26 cellular contexts compared by ENCODE assay signal in the genomic region with DNA sequence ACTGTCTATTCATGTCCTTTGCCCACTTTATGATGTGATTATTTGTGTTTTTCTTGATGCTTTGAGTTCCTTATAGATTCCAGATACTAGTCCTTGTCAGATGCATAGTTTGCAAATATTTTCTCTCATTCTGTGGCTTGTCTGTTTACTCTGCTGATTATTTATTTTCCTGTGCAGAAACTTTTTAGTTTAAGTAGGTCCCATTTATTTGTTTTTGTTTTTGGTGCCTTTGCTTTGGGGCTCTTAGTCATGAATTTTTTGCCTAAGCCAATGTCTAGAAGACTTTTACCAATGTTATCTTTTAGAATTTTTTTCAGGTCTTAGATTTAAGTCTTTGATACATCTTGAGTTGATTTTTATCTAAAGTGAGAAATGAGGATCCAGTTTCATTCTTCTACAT.
DNase-seq lines count a peak whose midpoint lies in the region; ATAC-seq, FAIRE-seq and TF ChIP-seq lines count a peak whose summit lies in the region.
"Had no signal": no experiment of that assay in that cellular context is flagged by ENCODE, and none has a peak within 500 bp of the region (broad histone marks: within the 10 kb centered on the region; RNA-seq: fewer than 3 reads in every experiment).

No MANE protein-coding gene starts in this region.

- no peak for FAIRE-seq in endothelial cell of umbilical vein (lab: Jason Lieb, UNC)
- FAIRE-seq: A204.1, GM12891, HTR-8/SVneo had no signal

- peaks cover 44% of the 10 kb centered on the region for H3K4me1 ChIP-seq in RWPE2 (ENCODE audit: insufficient read depth, poor library complexity, severe bottlenecking)
- peaks cover 16% of the 10 kb centered on the region for H3K4me1 ChIP-seq in endothelial cell of umbilical vein (ENCODE audit: control insufficient read depth, extremely low read depth, insufficient read depth, low read length)
- H3K4me1 ChIP-seq in CD8-positive, alpha-beta T cell (ENCODE audit: insufficient read depth, low read length), result no peaks in the 10 kb centered on the region

- H3K9me3 ChIP-seq in RWPE2 (ENCODE audit: severe bottlenecking) (no peaks in the 10 kb centered on the region), endothelial cell of umbilical vein (replicated peaks; ENCODE audit: control insufficient read depth, insufficient read depth, low read length) (no peaks in the 10 kb centered on the region)
- no peaks in the 10 kb centered on the region for H3K9me3 ChIP-seq in CD8-positive, alpha-beta T cell (ENCODE audit: low read length)
- H3K9me3 ChIP-seq: Caco-2 had no signal

- no peaks in the 10 kb centered on the region for H3K36me3 Mint-ChIP-seq in osteocyte (ENCODE audit: unreplicated experiment)
- H3K36me3 Mint-ChIP-seq in effector memory CD8-positive, alpha-beta T cell (ENCODE audit: insufficient read depth), result no peaks in the 10 kb centered on the region
- no peaks in the 10 kb centered on the region for H3K36me3 Mint-ChIP-seq in CD8-positive, alpha-beta T cell
- H3K36me3 Mint-ChIP-seq: CD4-positive, alpha-beta memory T cell had no signal

- peak overlapping the region; percentile 29 for H3K27ac ChIP-seq in RWPE2 (ENCODE audit: poor library complexity, severe bottlenecking)
- no peak overlapping the region for H3K27ac ChIP-seq in endothelial cell of umbilical vein (ENCODE audit: insufficient read depth, low read depth, low read length)
- no peak overlapping the region for H3K27ac ChIP-seq in CD8-positive, alpha-beta T cell (ENCODE audit: low read depth, low read length)
- H3K27ac ChIP-seq: RWPE1 had no signal

- no peaks in the 10 kb centered on the region for H3K27me3 ChIP-seq in RWPE2 (ENCODE audit: insufficient read depth, poor library complexity, severe bottlenecking)
- H3K27me3 ChIP-seq in endothelial cell of umbilical vein (ENCODE audit: control insufficient read depth in 2 of 2, insufficient read depth in 2 of 2, low read length in 2 of 2), result no peaks in the 10 kb centered on the region
- H3K27me3 ChIP-seq in CD8-positive, alpha-beta T cell (ENCODE audit: insufficient read depth, low read length), result no peaks in the 10 kb centered on the region

- ATAC-seq in RWPE2 (ENCODE audit: low read depth) (no peak), HG03045 (IDR thresholded peaks at IDR 0.05; ENCODE audit: unreplicated experiment) (no peak)
- no peak for ATAC-seq in effector memory CD8-positive, alpha-beta T cell (replicated peaks)
- no peak for ATAC-seq in CD8-positive, alpha-beta T cell
- ATAC-seq: HCT116, Panc1 had no signal

- POLR2A ChIA-PET in endothelial cell of umbilical vein (lab: Charles Lee), result no interaction called here
- POLR2A ChIA-PET in CD8-positive, alpha-beta T cell (lab: Charles Lee), result no interaction called here

- no peak overlapping the region for H3K4me2 ChIP-seq in endothelial cell of umbilical vein (ENCODE audit: insufficient read depth, low read length)

- TF ChIP-seq CTCF in RWPE2 (IDR thresholded peaks at IDR 0.05; ENCODE audit: poor library complexity, severe bottlenecking), result no peak
- TF ChIP-seq CTCF in endothelial cell of umbilical vein (IDR thresholded peaks at IDR 0.05; ENCODE audit: extremely low read depth in 1 of 2, insufficient read depth in 1 of 2, low read depth in 1 of 2, low read length in 2 of 2), result no peak
- no peak for TF ChIP-seq CTCF in osteocyte (IDR thresholded peaks at IDR 0.05)
- no peak for TF ChIP-seq CTCF in CD8-positive, alpha-beta T cell (IDR thresholded peaks at IDR 0.05)

- peak overlapping the region; percentile 71 for H3K27ac Mint-ChIP-seq in osteocyte (ENCODE audit: unreplicated experiment)
- H3K27ac Mint-ChIP-seq in effector memory CD8-positive, alpha-beta T cell, result no peak overlapping the region
- H3K27ac Mint-ChIP-seq in CD8-positive, alpha-beta T cell, result no peak overlapping the region
- H3K27ac Mint-ChIP-seq: CD4-positive, alpha-beta memory T cell had no signal

- no peak overlapping the region for H3K4me3 Mint-ChIP-seq in osteocyte (ENCODE audit: unreplicated experiment)
- H3K4me3 Mint-ChIP-seq in effector memory CD8-positive, alpha-beta T cell, result no peak overlapping the region
- H3K4me3 Mint-ChIP-seq in CD8-positive, alpha-beta T cell, result no peak overlapping the region
- H3K4me3 Mint-ChIP-seq: CD4-positive, alpha-beta memory T cell had no signal

- DNase-seq in EL (peak; percentile 13), RWPE2 (ENCODE audit: low spot score) (no peak), endothelial cell of umbilical vein (ENCODE audit: low read depth, low spot score) (no peak), osteocyte (ENCODE audit: extremely low spot score, unreplicated experiment) (no peak)
- no peak for DNase-seq in effector memory CD8-positive, alpha-beta T cell
- DNase-seq in activated CD4-positive, alpha-beta T cell treated with anti-CD3 and anti-CD28 coated beads for 1 hour, result no peak
- no peak for DNase-seq in CD8-positive, alpha-beta T cell
- DNase-seq: C1 segment of cervical spinal cord; Caco-2; CD4-positive, alpha-beta memory T cell; GF-D8; KBM-7; NCI-H1048; NCI-H1417; NCI-H1694; NCI-H2029 treated with DMSO at 0.1 percent for 48 hours; NCI-H446 treated with DMSO at 0.1 percent for 48 hours; NCI-H526 treated with DMSO at 0.1 percent for 48 hours; SHP77 treated with DMSO at 0.1 percent for 48 hours had no signal

- peaks cover 46% of the 10 kb centered on the region for H3K4me1 Mint-ChIP-seq in osteocyte (ENCODE audit: unreplicated experiment)
- no peaks in the 10 kb centered on the region for H3K4me1 Mint-ChIP-seq in effector memory CD8-positive, alpha-beta T cell (ENCODE audit: low read depth in 2 of 2)
- no peaks in the 10 kb centered on the region for H3K4me1 Mint-ChIP-seq in CD8-positive, alpha-beta T cell (ENCODE audit: low read depth)
- H3K4me1 Mint-ChIP-seq: CD4-positive, alpha-beta memory T cell had no signal

- no peaks in the 10 kb centered on the region for H3K79me2 ChIP-seq in endothelial cell of umbilical vein (ENCODE audit: control insufficient read depth, insufficient read depth, low read length)

- CTCF ChIA-PET in endothelial cell of umbilical vein (lab: Charles Lee), result interaction anchor here (0.7 to 1.2 kb wide), 3 partner anchors 11 to 231 kb away, joined by 3 read pairs; no protein-coding TSS in a partner anchor
- CTCF ChIA-PET in CD8-positive, alpha-beta T cell (lab: Charles Lee), result no interaction called here

- no peaks in the 10 kb centered on the region for H3K9me1 ChIP-seq in endothelial cell of umbilical vein (replicated peaks; ENCODE audit: control insufficient read depth, extremely low read depth, insufficient read depth, low read length)

- BruUV-seq in endothelial cell of umbilical vein (replicated peaks; lab: Mats Ljungman, UMichigan), result no TSS peak

- H3K36me3 ChIP-seq in RWPE2 (ENCODE audit: low read depth) (no peaks in the 10 kb centered on the region), endothelial cell of umbilical vein (ENCODE audit: control insufficient read depth in 2 of 2, extremely low read depth in 1 of 2, insufficient read depth in 2 of 2, low read length in 2 of 2) (no peaks in the 10 kb centered on the region)
- no peaks in the 10 kb centered on the region for H3K36me3 ChIP-seq in CD8-positive, alpha-beta T cell (ENCODE audit: insufficient read depth, low read length)

- peaks cover 4% of the 10 kb centered on the region for H3K9me3 Mint-ChIP-seq in osteocyte (ENCODE audit: unreplicated experiment)
- peaks cover 0 to 3% of the 10 kb centered on the region in 2 donors for H3K9me3 Mint-ChIP-seq in effector memory CD8-positive, alpha-beta T cell
- no peaks in the 10 kb centered on the region for H3K9me3 Mint-ChIP-seq in CD8-positive, alpha-beta T cell
- H3K9me3 Mint-ChIP-seq: CD4-positive, alpha-beta memory T cell had no signal

- intact Hi-C loops in endothelial cell of umbilical vein (cut with micrococcal nuclease), result no loop called here
- intact Hi-C loops in CD8-positive, alpha-beta T cell (cut with DNase I, micrococcal nuclease), result no loop called here

- no peaks in the 10 kb centered on the region for H3K27me3 Mint-ChIP-seq in osteocyte (ENCODE audit: unreplicated experiment)
- H3K27me3 Mint-ChIP-seq in effector memory CD8-positive, alpha-beta T cell, result no peaks in the 10 kb centered on the region
- H3K27me3 Mint-ChIP-seq in CD8-positive, alpha-beta T cell (ENCODE audit: low read depth), result no peaks in the 10 kb centered on the region
- H3K27me3 Mint-ChIP-seq: CD4-positive, alpha-beta memory T cell had no signal

- dilution Hi-C loops in endothelial cell of umbilical vein (cut with MboI; ENCODE audit: extremely low pct_ligation_motif_present, low sequenced_read_pairs), result no loop called here

- TF ChIP-seq POLR2A in endothelial cell of umbilical vein (IDR thresholded peaks at IDR 0.05; ENCODE audit: low read depth, low read length), result no peak

- H4K20me1 ChIP-seq in endothelial cell of umbilical vein (replicated peaks; ENCODE audit: control insufficient read depth, extremely low read depth, insufficient read depth, low read length), result no peaks in the 10 kb centered on the region

- H2AFZ ChIP-seq in endothelial cell of umbilical vein (ENCODE audit: low read depth, low read length), result no peak overlapping the region

- no peak overlapping the region for H3K4me3 ChIP-seq in RWPE2 (ENCODE audit: severe bottlenecking)
- no peak overlapping the region for H3K4me3 ChIP-seq in endothelial cell of umbilical vein (replicated peaks in 1 of 3; ENCODE audit: insufficient read depth in 1 of 3, low read depth in 1 of 3, low read length in 3 of 3)
- H3K4me3 ChIP-seq in CD8-positive, alpha-beta T cell (ENCODE audit: low read depth, low read length), result no peak overlapping the region

- no peak overlapping the region for H3K9ac ChIP-seq in endothelial cell of umbilical vein (replicated peaks; ENCODE audit: extremely low read depth, insufficient read depth, low read length)

TF ChIP-seq in endothelial cell of umbilical vein, 7 proteins besides CTCF, POLR2A, EP300 and RAD21:
- TF ChIP-seq MYC (IDR thresholded peaks at IDR 0.05; ENCODE audit: low read depth, low read length), result no peak
- peak; percentile 30 for TF ChIP-seq FOS (IDR thresholded peaks at IDR 0.05; ENCODE audit: borderline replicate concordance, insufficient read depth, low read length)
